Comparison of ENCODE assay signal across 10 cellular contexts in genomic region chr15:64224508-64224907, GRCh38.
DNase-seq lines count a peak whose midpoint lies in the region; ATAC-seq and TF ChIP-seq lines count a peak whose summit lies in the region.
"Had no signal": no experiment of that assay in that cellular context is flagged by ENCODE, and none has a peak within 500 bp of the region (broad histone marks: within the 10 kb centered on the region; RNA-seq: fewer than 3 reads in every experiment).

No MANE protein-coding gene starts in this region.

- H3K36me3 ChIP-seq in right atrium auricular region = no peaks in the 10 kb centered on the region
- no peaks in the 10 kb centered on the region for H3K36me3 ChIP-seq in adrenal gland (replicated peaks in 1 of 2)
- H3K36me3 ChIP-seq in left ventricle myocardium inferior = no peaks in the 10 kb centered on the region
- no peaks in the 10 kb centered on the region for H3K36me3 ChIP-seq in CD8-positive, alpha-beta T cell (ENCODE audit: insufficient read depth, low read length)

- no peak overlapping the region for H3K4me3 Mint-ChIP-seq in CD8-positive, alpha-beta T cell

- H3K9me3 ChIP-seq in right atrium auricular region = no peaks in the 10 kb centered on the region
- H3K9me3 ChIP-seq in adrenal gland (replicated peaks in 1 of 3) = no peaks in the 10 kb centered on the region
- no peaks in the 10 kb centered on the region for H3K9me3 ChIP-seq in left ventricle myocardium inferior (replicated peaks)
- H3K9me3 ChIP-seq in CD8-positive, alpha-beta T cell (ENCODE audit: low read length) = no peaks in the 10 kb centered on the region

- H3K27ac Mint-ChIP-seq in CD8-positive, alpha-beta T cell = no peak overlapping the region

- no peak overlapping the region for H3K4me3 ChIP-seq in right atrium auricular region
- H3K4me3 ChIP-seq in adrenal gland = no peak overlapping the region
- no peak overlapping the region for H3K4me3 ChIP-seq in left ventricle myocardium inferior
- no peak overlapping the region for H3K4me3 ChIP-seq in CD8-positive, alpha-beta T cell (ENCODE audit: low read depth, low read length)

- no peaks in the 10 kb centered on the region for H3K27me3 Mint-ChIP-seq in CD8-positive, alpha-beta T cell (ENCODE audit: low read depth)

- DNase-seq in Right ventricle myocardium superior (no peak), right atrium auricular region (ENCODE audit: low spot score) (no peak), adrenal gland (peak in 5 of 7 donors; percentile 31 to 45 (median 35)), left ventricle myocardium inferior (no peak)
- DNase-seq in CD8-positive, alpha-beta T cell = no peak
- DNase-seq: activated T-cell treated with anti-CD3 and anti-CD28 coated beads for 4 hours, SW 1271 had no signal

- peaks cover 17% of the 10 kb centered on the region for H3K36me3 Mint-ChIP-seq in CD8-positive, alpha-beta T cell

- ATAC-seq in Right ventricle myocardium superior (ENCODE audit: poor library complexity) = peak; percentile 64
- ATAC-seq in HG03439 (IDR thresholded peaks at IDR 0.05; ENCODE audit: unreplicated experiment) = no peak
- ATAC-seq in HG03025 (IDR thresholded peaks at IDR 0.05; ENCODE audit: low FRiP score, unreplicated experiment) = no peak
- no peak for ATAC-seq in CD8-positive, alpha-beta T cell
- ATAC-seq in GM18907 (IDR thresholded peaks at IDR 0.05; ENCODE audit: unreplicated experiment) = no peak

- POLR2A ChIA-PET in CD8-positive, alpha-beta T cell (lab: Charles Lee) = no interaction called here

- H3K27ac ChIP-seq in right atrium auricular region (no peak overlapping the region), adrenal gland (peak overlapping the region in 1 of 5 donors; percentile 4), left ventricle myocardium inferior (replicated peaks) (peak overlapping the region; percentile 17)
- no peak overlapping the region for H3K27ac ChIP-seq in CD8-positive, alpha-beta T cell (ENCODE audit: low read depth, low read length)

- CTCF ChIA-PET in CD8-positive, alpha-beta T cell (lab: Charles Lee) = interaction anchor here (0.9 kb wide), 1 partner anchor 503 kb away, joined by 3 read pairs; no protein-coding TSS in a partner anchor

- 23 to 38% (median 28%) methylated on average over 2 of the region's 2 CpGs for whole genome bisulfite sequencing in adrenal gland, 4 donors

- TF ChIP-seq CTCF in right atrium auricular region (IDR thresholded peaks at IDR 0.05) (no peak), adrenal gland (IDR thresholded peaks at IDR 0.05) (no peak), left ventricle myocardium inferior (IDR thresholded peaks at IDR 0.05; ENCODE audit: borderline replicate concordance) (no peak)
- no peak for TF ChIP-seq CTCF in CD8-positive, alpha-beta T cell (IDR thresholded peaks at IDR 0.05)

- H3K4me1 Mint-ChIP-seq in CD8-positive, alpha-beta T cell (ENCODE audit: low read depth) = peaks cover 5% of the 10 kb centered on the region

- no peak for TF ChIP-seq POLR2A in adrenal gland (IDR thresholded peaks at IDR 0.05)

- no peaks in the 10 kb centered on the region for H3K27me3 ChIP-seq in right atrium auricular region
- H3K27me3 ChIP-seq in adrenal gland = no peaks in the 10 kb centered on the region
- H3K27me3 ChIP-seq in left ventricle myocardium inferior (ENCODE audit: low read depth) = no peaks in the 10 kb centered on the region
- no peaks in the 10 kb centered on the region for H3K27me3 ChIP-seq in CD8-positive, alpha-beta T cell (ENCODE audit: insufficient read depth, low read length)

- intact Hi-C loops in Right ventricle myocardium superior (cut with DNase I) = no loop called here
- intact Hi-C loops in adrenal gland (cut with DNase I) = no loop called here
- intact Hi-C loops in left ventricle myocardium inferior (cut with micrococcal nuclease) = no loop called here
- intact Hi-C loops in CD8-positive, alpha-beta T cell (cut with DNase I, micrococcal nuclease) = no loop called here

- H3K4me1 ChIP-seq in right atrium auricular region = peaks cover 0 to 10% of the 10 kb centered on the region in 2 donors
- peaks cover 0 to 18% of the 10 kb centered on the region in 2 donors for H3K4me1 ChIP-seq in adrenal gland (replicated peaks in 1 of 2)
- H3K4me1 ChIP-seq in left ventricle myocardium inferior = peaks cover 14% of the 10 kb centered on the region
- H3K4me1 ChIP-seq in CD8-positive, alpha-beta T cell (ENCODE audit: insufficient read depth, low read length) = peaks cover 6% of the 10 kb centered on the region

- H3K9me3 Mint-ChIP-seq in CD8-positive, alpha-beta T cell = no peaks in the 10 kb centered on the region

Comparison
In these comparisons a context has a peak if more than half of its experiments do, and no peak if none do; other contexts are left out.
1. DNase-seq: peak in adrenal gland (5 of 7); none in Right ventricle myocardium superior (single experiment), right atrium auricular region (single experiment), left ventricle myocardium inferior (single experiment) and CD8-positive, alpha-beta T cell (0 of 7).